ENCODE assay signal across 21 cellular contexts in genomic region chr12:15749937-15750336, GRCh38.
"Had no signal": no experiment of that assay in that cellular context is flagged by ENCODE, and none has a peak within 500 bp of the region (broad histone marks: within the 10 kb centered on the region; RNA-seq: fewer than 3 reads in every experiment).

No MANE protein-coding gene starts in this region.

- H3K9me3 ChIP-seq: heart left ventricle, psoas muscle, right lobe of liver, spleen, testis, tibial nerve, upper lobe of right lung had no signal

- H3K4me1 ChIP-seq: psoas muscle, right lobe of liver, spleen, testis, upper lobe of right lung had no signal

- H3K4me3 ChIP-seq: heart left ventricle, psoas muscle, right lobe of liver, spleen, testis, tibial nerve, upper lobe of right lung had no signal

- H3K27ac ChIP-seq: heart left ventricle, psoas muscle, right lobe of liver, spleen, testis, upper lobe of right lung had no signal

- FAIRE-seq: colon, frontal cortex had no signal

- H3K27me3 ChIP-seq: heart left ventricle, right lobe of liver, spleen, testis, tibial nerve, upper lobe of right lung had no signal

- ATAC-seq: esophagus mucosa; heart left ventricle; natural killer cell treated with Interleukin-12 subunit alpha and Interleukin-12 subunit beta and Interleukin-15 and Interleukin-18, amount 100 ng/mL, for 72 hours; psoas muscle; right lobe of liver; stimulated activated naive B cell treated with anti-CD40 and anti-IgM and Interleukin-4, amounts not matched to agents 10 μg/mL and 1 μg/mL and 100 μg/mL, for 72 hours; stimulated activated naive CD8-positive, alpha-beta T cell treated with anti-CD3 and anti-CD28 coated beads, Interleukin-15, amount 100 ng/mL, for 72 hours; upper lobe of right lung had no signal

- DNase-seq: effector CD4-positive, alpha-beta T cell; endodermal cell; heart left ventricle; hippocampal formation; mammary epithelial cell; psoas muscle; retina; right lobe of liver; spleen; stimulated activated CD4-positive, alpha-beta T cell treated with anti-CD3 and anti-CD28 coated beads, Interleukin-15, amount 100 ng/mL, for 24 hours; stimulated activated CD4-positive, alpha-beta T cell treated with anti-CD3 and anti-CD28 coated beads, Interleukin-2, amount 100 ng/mL, for 24 hours; stimulated activated CD4-positive, alpha-beta T cell treated with anti-CD3 and anti-CD28 coated beads, Interleukin-4, amount 100 ng/mL, for 4 hours; stimulated activated naive B cell treated with anti-CD40 and anti-IgM and Interleukin-4, amounts not matched to agents 10 μg/mL and 1 μg/mL and 100 μg/mL, for 72 hours; stimulated activated naive CD8-positive, alpha-beta T cell treated with anti-CD3 and anti-CD28 coated beads, Interleukin-15, amount 100 ng/mL, for 72 hours; testis; upper lobe of right lung had no signal

- H3K36me3 ChIP-seq: heart left ventricle, right lobe of liver, spleen, tibial nerve, upper lobe of right lung had no signal
